8 cellular contexts compared by ENCODE assay signal in the genomic region with DNA sequence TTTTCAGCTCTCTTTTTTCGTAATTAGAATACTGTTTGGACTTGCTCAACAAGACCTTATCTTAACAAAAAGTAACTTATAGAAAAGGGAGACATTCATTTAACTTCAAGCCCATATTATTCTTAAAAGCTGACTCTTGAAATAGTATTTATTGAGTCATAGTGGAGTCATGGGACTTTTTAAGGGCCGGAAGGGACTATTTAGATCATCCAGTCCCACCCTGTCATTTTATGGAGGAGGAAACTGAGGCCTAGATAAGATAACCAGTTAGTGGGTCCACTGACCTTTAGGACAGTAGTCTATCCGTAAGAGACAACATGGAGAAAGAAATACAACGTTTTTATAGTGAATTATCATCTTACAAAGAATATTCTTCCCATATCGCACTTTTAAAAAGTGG. TPM values are rescaled to one million over a fixed set of nuclear protein-coding genes. Genes with fewer than 3 reads are reported as not detected.
DNase-seq lines count a peak whose midpoint lies in the region; TF ChIP-seq lines count a peak whose summit lies in the region.

No MANE protein-coding gene starts in this region.

- TF ChIP-seq POLR2A in breast epithelium (IDR thresholded peaks at IDR 0.05): no peak

- H3K27me3 ChIP-seq in breast epithelium (no peaks in the 10 kb centered on the region), mucosa of rectum (ENCODE audit: control insufficient read depth in 2 of 2, insufficient read depth in 2 of 2, low read length in 2 of 2) (no peaks in the 10 kb centered on the region)

- DNase-seq in ACHN (peak; percentile 31), breast epithelium (ENCODE audit: low spot score in 2 of 2) (no peak), DMS53 treated with DMSO at 0.1 percent for 48 hours (lab: John Stamatoyannopoulos, UW; ENCODE audit: unreplicated experiment) (no peak), NCI-H2227 treated with DMSO at 0.1 percent for 48 hours (lab: John Stamatoyannopoulos, UW) (no peak), NCI-H2196 (lab: John Stamatoyannopoulos, UW; ENCODE audit: unreplicated experiment) (no peak), NCI-H1092 (lab: John Stamatoyannopoulos, UW) (no peak)

- H3K27ac ChIP-seq in breast epithelium (peak overlapping the region; percentile 99 to 100), mucosa of rectum (ENCODE audit: low read depth in 2 of 2, low read length in 2 of 2) (peak overlapping the region; percentile 99)

- H3K27me3 Mint-ChIP-seq in IgD-negative memory B cell: no peaks in the 10 kb centered on the region

- H3K9me3 ChIP-seq in breast epithelium (no peaks in the 10 kb centered on the region), mucosa of rectum (ENCODE audit: control insufficient read depth in 2 of 2, low read length in 2 of 2) (no peaks in the 10 kb centered on the region)

- H3K9me3 Mint-ChIP-seq in IgD-negative memory B cell: no peaks in the 10 kb centered on the region

- intact Hi-C loops in breast epithelium (cut with DNase I; ENCODE audit: low total_unique reads): no loop called here

- TF ChIP-seq CTCF in breast epithelium (IDR thresholded peaks at IDR 0.05): no peak

- H3K27ac Mint-ChIP-seq in IgD-negative memory B cell: peak overlapping the region; percentile 90 to 97 (median 91)

- H3K4me1 ChIP-seq in breast epithelium (peaks cover 0 to 12% of the 10 kb centered on the region in 2 donors), mucosa of rectum (ENCODE audit: control insufficient read depth in 2 of 2, insufficient read depth in 2 of 2, low read length in 2 of 2) (peaks cover 31 to 36% of the 10 kb centered on the region in 2 donors)

- peaks cover 2% of the 10 kb centered on the region for H3K36me3 Mint-ChIP-seq in IgD-negative memory B cell

- peak overlapping the region; percentile 94 to 97 (median 95) for H3K4me3 Mint-ChIP-seq in IgD-negative memory B cell

- H3K4me3 ChIP-seq in breast epithelium (peak overlapping the region; percentile 84 to 97 (median 84)), mucosa of rectum (ENCODE audit: low read length in 2 of 2) (peak overlapping the region; percentile 86 to 96)

- H3K9ac ChIP-seq in mucosa of rectum (ENCODE audit: low read depth in 1 of 2, low read length in 2 of 2): peak overlapping the region; percentile 97

- peaks cover 36 to 52% (median 36%) of the 10 kb centered on the region in 3 donors for H3K4me1 Mint-ChIP-seq in IgD-negative memory B cell

- H3K36me3 ChIP-seq in breast epithelium (no peaks in the 10 kb centered on the region), mucosa of rectum (ENCODE audit: control insufficient read depth in 2 of 2, insufficient read depth in 2 of 2, low read length in 2 of 2) (peaks cover 0 to 4% of the 10 kb centered on the region in 2 donors)

- in situ Hi-C loops in ACHN (cut with HindIII; ENCODE audit: low pct_ligation_motif_present, low pct_unique_long_range_greater_than_20kb, low sequenced_read_pairs): no loop called here

RNA-seq across cellular contexts. Expression of a gene that starts 1.5 kb away (rescaled TPM):
- 297 TPM for polyA plus RNA-seq in IgD-negative memory B cell
- total RNA-seq in breast epithelium: 100 to 1,000 TPM; 176 to 198 (median 186) TPM
